1 cellular context compared by ENCODE assay signal in the genomic region with DNA sequence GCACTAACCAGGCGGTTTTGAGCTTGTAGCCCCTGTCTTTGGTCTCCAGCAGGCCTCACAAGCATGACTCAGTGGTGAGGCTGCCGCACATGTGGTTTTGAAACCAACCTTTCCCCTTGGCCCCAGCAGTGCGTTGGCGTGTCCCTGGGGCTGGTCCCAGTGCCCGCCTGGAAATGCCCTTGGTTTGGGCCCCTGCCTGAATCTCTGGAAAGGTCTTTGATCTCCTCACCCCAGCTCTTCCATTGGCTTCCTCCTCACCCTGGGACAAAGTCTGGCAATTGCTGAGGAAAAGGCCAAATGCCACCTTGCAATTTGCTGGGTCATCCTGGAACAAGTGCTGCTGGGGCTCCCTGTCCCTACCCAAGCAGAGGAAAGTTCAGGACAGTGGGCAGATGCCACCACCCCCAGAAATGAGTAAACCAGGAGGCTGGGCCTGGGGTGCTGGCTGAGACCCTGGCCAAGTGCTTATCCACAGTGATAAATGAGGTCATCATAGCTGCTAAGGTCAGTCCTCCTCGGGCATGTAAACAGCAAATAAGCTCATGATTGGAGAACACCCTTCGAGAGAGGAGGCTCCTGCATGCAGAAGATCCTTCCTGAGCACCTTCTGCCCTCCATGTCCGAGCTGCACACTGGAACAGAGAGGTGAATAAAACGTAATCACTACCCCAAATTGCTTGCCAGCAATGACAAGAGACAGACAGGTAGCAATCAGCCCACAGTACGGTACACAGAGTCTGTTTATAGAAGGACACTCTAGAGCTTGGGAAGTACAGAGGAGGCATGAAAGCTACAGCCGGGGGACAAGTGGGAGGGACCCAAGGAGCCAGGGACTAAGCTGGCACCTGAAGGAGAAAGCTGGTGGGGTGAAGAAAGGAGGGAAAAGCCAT.
TF ChIP-seq lines count a peak whose summit lies in the region.

No MANE protein-coding gene starts in this region.

TF ChIP-seq in GM23338, 12 proteins besides CTCF, POLR2A, EP300 and RAD21 (continued from another document):
- TF ChIP-seq, protein P1, sequence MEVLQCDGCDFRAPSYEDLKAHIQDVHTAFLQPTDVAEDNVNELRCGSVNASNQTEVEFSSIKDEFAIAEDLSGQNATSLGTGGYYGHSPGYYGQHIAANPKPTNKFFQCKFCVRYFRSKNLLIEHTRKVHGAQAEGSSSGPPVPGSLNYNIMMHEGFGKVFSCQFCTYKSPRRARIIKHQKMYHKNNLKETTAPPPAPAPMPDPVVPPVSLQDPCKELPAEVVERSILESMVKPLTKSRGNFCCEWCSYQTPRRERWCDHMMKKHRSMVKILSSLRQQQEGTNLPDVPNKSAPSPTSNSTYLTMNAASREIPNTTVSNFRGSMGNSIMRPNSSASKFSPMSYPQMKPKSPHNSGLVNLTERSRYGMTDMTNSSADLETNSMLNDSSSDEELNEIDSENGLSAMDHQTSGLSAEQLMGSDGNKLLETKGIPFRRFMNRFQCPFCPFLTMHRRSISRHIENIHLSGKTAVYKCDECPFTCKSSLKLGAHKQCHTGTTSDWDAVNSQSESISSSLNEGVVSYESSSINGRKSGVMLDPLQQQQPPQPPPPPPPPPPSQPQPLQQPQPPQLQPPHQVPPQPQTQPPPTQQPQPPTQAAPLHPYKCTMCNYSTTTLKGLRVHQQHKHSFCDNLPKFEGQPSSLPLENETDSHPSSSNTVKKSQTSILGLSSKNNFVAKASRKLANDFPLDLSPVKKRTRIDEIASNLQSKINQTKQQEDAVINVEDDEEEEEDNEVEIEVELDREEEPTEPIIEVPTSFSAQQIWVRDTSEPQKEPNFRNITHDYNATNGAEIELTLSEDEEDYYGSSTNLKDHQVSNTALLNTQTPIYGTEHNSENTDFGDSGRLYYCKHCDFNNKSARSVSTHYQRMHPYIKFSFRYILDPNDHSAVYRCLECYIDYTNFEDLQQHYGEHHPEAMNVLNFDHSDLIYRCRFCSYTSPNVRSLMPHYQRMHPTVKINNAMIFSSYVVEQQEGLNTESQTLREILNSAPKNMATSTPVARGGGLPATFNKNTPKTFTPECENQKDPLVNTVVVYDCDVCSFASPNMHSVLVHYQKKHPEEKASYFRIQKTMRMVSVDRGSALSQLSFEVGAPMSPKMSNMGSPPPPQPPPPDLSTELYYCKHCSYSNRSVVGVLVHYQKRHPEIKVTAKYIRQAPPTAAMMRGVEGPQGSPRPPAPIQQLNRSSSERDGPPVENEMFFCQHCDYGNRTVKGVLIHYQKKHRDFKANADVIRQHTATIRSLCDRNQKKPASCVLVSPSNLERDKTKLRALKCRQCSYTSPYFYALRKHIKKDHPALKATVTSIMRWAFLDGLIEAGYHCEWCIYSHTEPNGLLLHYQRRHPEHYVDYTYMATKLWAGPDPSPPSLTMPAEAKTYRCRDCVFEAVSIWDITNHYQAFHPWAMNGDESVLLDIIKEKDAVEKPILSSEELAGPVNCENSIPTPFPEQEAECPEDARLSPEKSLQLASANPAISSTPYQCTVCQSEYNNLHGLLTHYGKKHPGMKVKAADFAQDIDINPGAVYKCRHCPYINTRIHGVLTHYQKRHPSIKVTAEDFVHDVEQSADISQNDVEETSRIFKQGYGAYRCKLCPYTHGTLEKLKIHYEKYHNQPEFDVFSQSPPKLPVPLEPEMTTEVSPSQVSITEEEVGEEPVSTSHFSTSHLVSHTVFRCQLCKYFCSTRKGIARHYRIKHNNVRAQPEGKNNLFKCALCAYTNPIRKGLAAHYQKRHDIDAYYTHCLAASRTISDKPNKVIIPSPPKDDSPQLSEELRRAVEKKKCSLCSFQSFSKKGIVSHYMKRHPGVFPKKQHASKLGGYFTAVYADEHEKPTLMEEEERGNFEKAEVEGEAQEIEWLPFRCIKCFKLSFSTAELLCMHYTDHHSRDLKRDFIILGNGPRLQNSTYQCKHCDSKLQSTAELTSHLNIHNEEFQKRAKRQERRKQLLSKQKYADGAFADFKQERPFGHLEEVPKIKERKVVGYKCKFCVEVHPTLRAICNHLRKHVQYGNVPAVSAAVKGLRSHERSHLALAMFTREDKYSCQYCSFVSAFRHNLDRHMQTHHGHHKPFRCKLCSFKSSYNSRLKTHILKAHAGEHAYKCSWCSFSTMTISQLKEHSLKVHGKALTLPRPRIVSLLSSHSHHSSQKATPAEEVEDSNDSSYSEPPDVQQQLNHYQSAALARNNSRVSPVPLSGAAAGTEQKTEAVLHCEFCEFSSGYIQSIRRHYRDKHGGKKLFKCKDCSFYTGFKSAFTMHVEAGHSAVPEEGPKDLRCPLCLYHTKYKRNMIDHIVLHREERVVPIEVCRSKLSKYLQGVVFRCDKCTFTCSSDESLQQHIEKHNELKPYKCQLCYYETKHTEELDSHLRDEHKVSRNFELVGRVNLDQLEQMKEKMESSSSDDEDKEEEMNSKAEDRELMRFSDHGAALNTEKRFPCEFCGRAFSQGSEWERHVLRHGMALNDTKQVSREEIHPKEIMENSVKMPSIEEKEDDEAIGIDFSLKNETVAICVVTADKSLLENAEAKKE (CRISPR knock-in tag; IDR thresholded peaks at IDR 0.05) = no peak
- no peak for TF ChIP-seq JUNB (IDR thresholded peaks at IDR 0.05; ENCODE audit: unreplicated experiment)
- TF ChIP-seq, protein P2, sequence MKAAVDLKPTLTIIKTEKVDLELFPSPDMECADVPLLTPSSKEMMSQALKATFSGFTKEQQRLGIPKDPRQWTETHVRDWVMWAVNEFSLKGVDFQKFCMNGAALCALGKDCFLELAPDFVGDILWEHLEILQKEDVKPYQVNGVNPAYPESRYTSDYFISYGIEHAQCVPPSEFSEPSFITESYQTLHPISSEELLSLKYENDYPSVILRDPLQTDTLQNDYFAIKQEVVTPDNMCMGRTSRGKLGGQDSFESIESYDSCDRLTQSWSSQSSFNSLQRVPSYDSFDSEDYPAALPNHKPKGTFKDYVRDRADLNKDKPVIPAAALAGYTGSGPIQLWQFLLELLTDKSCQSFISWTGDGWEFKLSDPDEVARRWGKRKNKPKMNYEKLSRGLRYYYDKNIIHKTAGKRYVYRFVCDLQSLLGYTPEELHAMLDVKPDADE (IDR thresholded peaks at IDR 0.05) = no peak
- no peak for TF ChIP-seq EZH2phosphoT487 (IDR thresholded peaks at IDR 0.05; ENCODE audit: unreplicated experiment)
TF ChIP-seq in GM23338: peak in this region for 0.
